1 cellular context compared by ENCODE assay signal in the genomic region with DNA sequence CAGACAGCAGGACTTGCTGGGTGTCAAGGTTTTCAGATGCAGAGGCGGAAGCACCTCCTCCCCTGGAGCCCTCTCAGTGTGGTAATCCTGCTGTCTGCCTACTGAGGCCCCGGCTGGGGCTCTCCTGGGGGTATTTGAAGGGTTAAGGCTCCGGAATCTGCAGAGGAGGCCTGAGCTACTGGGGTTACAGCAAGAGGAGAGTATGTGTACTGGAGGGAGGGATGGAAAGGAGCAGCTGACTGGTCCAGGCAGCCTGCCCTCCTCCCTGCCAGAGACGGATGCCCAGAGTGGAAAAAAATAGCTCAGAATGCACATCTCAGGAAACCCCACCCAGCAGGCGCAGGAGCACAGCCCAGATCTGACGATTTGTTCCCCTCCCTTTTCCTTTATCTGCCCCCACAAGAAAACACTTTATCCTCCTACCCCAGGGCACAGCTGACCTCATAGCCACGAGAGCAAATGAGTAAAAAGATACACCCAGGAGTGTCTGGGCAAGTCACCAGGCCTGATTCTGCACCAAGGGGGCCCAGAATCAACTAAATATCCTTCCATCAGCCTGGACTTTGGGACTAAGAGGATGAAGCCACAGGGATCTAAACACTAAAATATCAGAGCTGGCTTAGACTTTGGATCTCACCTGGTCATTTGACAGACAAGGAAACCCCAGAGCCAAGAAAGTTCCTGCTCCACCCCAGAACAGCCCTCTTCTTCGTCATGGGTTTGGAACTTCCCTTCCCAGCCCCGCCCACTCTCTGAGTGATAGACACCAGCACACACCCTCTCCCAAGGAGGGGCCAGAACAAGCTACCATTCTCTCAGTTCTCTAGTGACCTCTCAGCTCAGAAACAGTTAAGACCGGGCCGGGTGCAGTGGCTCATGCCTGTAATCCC.
TF ChIP-seq lines count a peak whose summit lies in the region.

No MANE protein-coding gene starts in this region.

TF ChIP-seq in HepG2, 621 proteins besides CTCF, POLR2A, EP300 and RAD21 (continues in another document):
- TF ChIP-seq, protein P1, sequence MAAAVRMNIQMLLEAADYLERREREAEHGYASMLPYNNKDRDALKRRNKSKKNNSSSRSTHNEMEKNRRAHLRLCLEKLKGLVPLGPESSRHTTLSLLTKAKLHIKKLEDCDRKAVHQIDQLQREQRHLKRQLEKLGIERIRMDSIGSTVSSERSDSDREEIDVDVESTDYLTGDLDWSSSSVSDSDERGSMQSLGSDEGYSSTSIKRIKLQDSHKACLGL (CRISPR knock-in tag; IDR thresholded peaks at IDR 0.05), result no peak
- TF ChIP-seq ZBTB8A (CRISPR knock-in tag; IDR thresholded peaks at IDR 0.05; ENCODE audit: borderline replicate concordance, low read depth) (no peak), NCOR1 (IDR thresholded peaks at IDR 0.05; ENCODE audit: borderline replicate concordance, low read length) (peak; percentile 85), HCFC1 (IDR thresholded peaks at IDR 0.05; ENCODE audit: low read depth, low read length) (no peak), ZSCAN25 (CRISPR knock-in tag; IDR thresholded peaks at IDR 0.05) (no peak), ZNF549 (CRISPR knock-in tag; IDR thresholded peaks at IDR 0.05) (no peak), ZNF775 (CRISPR knock-in tag; IDR thresholded peaks at IDR 0.05; ENCODE audit: borderline replicate concordance) (no peak; the same call in 1 of the 2 replicates), REL (CRISPR knock-in tag; conservative IDR thresholded peaks at IDR 0.05) (no peak), GTF2F1 (IDR thresholded peaks at IDR 0.05; ENCODE audit: low read length) (no peak), ZNF761 (CRISPR knock-in tag; conservative IDR thresholded peaks at IDR 0.05) (peak; percentile 78; the same call in 1 of the 2 replicates), ZNF891 (CRISPR knock-in tag; IDR thresholded peaks at IDR 0.05) (no peak), SAFB2 (CRISPR knock-in tag; IDR thresholded peaks at IDR 0.05; ENCODE audit: borderline replicate concordance, low read depth) (no peak; the same call in 1 of the 2 replicates), TSC22D2 (CRISPR knock-in tag; IDR thresholded peaks at IDR 0.05; ENCODE audit: borderline replicate concordance) (no peak), PRPF4 (IDR thresholded peaks at IDR 0.05; ENCODE audit: low read depth, low read length, poor library complexity, severe bottlenecking) (no peak), GTF3A (CRISPR knock-in tag; conservative IDR thresholded peaks at IDR 0.05) (no peak), MIXL1 (CRISPR knock-in tag; IDR thresholded peaks at IDR 0.05) (no peak), ZNF766 (CRISPR knock-in tag; IDR thresholded peaks at IDR 0.05; ENCODE audit: borderline replicate concordance) (no peak), SIN3A (IDR thresholded peaks at IDR 0.05; ENCODE audit: borderline replicate concordance, low read depth, low read length) (peak; percentile 84), ZNF607 (CRISPR knock-in tag; IDR thresholded peaks at IDR 0.05; ENCODE audit: borderline replicate concordance) (0 out of 2 replicates have a peak, but pooled peaks have one; percentile 11), WIZ (CRISPR knock-in tag; IDR thresholded peaks at IDR 0.05) (no peak), ARNTL (CRISPR knock-in tag; IDR thresholded peaks at IDR 0.05) (0 out of 2 replicates have a peak, but pooled peaks have one; percentile 32), TCF7 (IDR thresholded peaks at IDR 0.05; ENCODE audit: low read depth) (no peak), PAWR (CRISPR knock-in tag; IDR thresholded peaks at IDR 0.05; ENCODE audit: borderline replicate concordance) (no peak), MIER2 (CRISPR knock-in tag; IDR thresholded peaks at IDR 0.05) (no peak), KDM6A (CRISPR knock-in tag; IDR thresholded peaks at IDR 0.05; ENCODE audit: low read depth) (0 out of 2 replicates have a peak, but pooled peaks have one; percentile 19)
- TF ChIP-seq, protein P2, sequence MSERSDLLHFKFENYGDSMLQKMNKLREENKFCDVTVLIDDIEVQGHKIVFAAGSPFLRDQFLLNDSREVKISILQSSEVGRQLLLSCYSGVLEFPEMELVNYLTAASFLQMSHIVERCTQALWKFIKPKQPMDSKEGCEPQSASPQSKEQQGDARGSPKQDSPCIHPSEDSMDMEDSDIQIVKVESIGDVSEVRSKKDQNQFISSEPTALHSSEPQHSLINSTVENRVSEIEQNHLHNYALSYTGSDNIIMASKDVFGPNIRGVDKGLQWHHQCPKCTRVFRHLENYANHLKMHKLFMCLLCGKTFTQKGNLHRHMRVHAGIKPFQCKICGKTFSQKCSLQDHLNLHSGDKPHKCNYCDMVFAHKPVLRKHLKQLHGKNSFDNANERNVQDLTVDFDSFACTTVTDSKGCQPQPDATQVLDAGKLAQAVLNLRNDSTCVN (CRISPR knock-in tag; IDR thresholded peaks at IDR 0.05; ENCODE audit: borderline replicate concordance), result no peak
- TF ChIP-seq, protein P3, sequence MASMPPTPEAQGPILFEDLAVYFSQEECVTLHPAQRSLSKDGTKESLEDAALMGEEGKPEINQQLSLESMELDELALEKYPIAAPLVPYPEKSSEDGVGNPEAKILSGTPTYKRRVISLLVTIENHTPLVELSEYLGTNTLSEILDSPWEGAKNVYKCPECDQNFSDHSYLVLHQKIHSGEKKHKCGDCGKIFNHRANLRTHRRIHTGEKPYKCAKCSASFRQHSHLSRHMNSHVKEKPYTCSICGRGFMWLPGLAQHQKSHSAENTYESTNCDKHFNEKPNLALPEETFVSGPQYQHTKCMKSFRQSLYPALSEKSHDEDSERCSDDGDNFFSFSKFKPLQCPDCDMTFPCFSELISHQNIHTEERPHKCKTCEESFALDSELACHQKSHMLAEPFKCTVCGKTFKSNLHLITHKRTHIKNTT (CRISPR knock-in tag; IDR thresholded peaks at IDR 0.05), result no peak
- TF ChIP-seq, protein P4, sequence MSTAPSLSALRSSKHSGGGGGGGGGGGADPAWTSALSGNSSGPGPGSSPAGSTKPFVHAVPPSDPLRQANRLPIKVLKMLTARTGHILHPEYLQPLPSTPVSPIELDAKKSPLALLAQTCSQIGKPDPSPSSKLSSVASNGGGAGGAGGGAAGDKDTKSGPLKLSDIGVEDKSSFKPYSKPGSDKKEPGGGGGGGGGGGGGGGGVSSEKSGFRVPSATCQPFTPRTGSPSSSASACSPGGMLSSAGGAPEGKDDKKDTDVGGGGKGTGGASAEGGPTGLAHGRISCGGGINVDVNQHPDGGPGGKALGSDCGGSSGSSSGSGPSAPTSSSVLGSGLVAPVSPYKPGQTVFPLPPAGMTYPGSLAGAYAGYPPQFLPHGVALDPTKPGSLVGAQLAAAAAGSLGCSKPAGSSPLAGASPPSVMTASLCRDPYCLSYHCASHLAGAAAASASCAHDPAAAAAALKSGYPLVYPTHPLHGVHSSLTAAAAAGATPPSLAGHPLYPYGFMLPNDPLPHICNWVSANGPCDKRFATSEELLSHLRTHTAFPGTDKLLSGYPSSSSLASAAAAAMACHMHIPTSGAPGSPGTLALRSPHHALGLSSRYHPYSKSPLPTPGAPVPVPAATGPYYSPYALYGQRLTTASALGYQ (CRISPR knock-in tag; IDR thresholded peaks at IDR 0.05), result no peak
- TF ChIP-seq, protein P5, sequence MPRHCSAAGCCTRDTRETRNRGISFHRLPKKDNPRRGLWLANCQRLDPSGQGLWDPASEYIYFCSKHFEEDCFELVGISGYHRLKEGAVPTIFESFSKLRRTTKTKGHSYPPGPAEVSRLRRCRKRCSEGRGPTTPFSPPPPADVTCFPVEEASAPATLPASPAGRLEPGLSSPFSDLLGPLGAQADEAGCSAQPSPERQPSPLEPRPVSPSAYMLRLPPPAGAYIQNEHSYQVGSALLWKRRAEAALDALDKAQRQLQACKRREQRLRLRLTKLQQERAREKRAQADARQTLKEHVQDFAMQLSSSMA (CRISPR knock-in tag; IDR thresholded peaks at IDR 0.05), result no peak
- TF ChIP-seq, protein P6, sequence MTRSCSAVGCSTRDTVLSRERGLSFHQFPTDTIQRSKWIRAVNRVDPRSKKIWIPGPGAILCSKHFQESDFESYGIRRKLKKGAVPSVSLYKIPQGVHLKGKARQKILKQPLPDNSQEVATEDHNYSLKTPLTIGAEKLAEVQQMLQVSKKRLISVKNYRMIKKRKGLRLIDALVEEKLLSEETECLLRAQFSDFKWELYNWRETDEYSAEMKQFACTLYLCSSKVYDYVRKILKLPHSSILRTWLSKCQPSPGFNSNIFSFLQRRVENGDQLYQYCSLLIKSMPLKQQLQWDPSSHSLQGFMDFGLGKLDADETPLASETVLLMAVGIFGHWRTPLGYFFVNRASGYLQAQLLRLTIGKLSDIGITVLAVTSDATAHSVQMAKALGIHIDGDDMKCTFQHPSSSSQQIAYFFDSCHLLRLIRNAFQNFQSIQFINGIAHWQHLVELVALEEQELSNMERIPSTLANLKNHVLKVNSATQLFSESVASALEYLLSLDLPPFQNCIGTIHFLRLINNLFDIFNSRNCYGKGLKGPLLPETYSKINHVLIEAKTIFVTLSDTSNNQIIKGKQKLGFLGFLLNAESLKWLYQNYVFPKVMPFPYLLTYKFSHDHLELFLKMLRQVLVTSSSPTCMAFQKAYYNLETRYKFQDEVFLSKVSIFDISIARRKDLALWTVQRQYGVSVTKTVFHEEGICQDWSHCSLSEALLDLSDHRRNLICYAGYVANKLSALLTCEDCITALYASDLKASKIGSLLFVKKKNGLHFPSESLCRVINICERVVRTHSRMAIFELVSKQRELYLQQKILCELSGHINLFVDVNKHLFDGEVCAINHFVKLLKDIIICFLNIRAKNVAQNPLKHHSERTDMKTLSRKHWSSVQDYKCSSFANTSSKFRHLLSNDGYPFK (CRISPR knock-in tag; IDR thresholded peaks at IDR 0.05; ENCODE audit: borderline replicate concordance), result no peak
- TF ChIP-seq, protein P7, sequence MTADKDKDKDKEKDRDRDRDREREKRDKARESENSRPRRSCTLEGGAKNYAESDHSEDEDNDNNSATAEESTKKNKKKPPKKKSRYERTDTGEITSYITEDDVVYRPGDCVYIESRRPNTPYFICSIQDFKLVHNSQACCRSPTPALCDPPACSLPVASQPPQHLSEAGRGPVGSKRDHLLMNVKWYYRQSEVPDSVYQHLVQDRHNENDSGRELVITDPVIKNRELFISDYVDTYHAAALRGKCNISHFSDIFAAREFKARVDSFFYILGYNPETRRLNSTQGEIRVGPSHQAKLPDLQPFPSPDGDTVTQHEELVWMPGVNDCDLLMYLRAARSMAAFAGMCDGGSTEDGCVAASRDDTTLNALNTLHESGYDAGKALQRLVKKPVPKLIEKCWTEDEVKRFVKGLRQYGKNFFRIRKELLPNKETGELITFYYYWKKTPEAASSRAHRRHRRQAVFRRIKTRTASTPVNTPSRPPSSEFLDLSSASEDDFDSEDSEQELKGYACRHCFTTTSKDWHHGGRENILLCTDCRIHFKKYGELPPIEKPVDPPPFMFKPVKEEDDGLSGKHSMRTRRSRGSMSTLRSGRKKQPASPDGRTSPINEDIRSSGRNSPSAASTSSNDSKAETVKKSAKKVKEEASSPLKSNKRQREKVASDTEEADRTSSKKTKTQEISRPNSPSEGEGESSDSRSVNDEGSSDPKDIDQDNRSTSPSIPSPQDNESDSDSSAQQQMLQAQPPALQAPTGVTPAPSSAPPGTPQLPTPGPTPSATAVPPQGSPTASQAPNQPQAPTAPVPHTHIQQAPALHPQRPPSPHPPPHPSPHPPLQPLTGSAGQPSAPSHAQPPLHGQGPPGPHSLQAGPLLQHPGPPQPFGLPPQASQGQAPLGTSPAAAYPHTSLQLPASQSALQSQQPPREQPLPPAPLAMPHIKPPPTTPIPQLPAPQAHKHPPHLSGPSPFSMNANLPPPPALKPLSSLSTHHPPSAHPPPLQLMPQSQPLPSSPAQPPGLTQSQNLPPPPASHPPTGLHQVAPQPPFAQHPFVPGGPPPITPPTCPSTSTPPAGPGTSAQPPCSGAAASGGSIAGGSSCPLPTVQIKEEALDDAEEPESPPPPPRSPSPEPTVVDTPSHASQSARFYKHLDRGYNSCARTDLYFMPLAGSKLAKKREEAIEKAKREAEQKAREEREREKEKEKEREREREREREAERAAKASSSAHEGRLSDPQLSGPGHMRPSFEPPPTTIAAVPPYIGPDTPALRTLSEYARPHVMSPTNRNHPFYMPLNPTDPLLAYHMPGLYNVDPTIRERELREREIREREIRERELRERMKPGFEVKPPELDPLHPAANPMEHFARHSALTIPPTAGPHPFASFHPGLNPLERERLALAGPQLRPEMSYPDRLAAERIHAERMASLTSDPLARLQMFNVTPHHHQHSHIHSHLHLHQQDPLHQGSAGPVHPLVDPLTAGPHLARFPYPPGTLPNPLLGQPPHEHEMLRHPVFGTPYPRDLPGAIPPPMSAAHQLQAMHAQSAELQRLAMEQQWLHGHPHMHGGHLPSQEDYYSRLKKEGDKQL (CRISPR knock-in tag; IDR thresholded peaks at IDR 0.05; ENCODE audit: low read depth), result no peak
- TF ChIP-seq, protein P8, sequence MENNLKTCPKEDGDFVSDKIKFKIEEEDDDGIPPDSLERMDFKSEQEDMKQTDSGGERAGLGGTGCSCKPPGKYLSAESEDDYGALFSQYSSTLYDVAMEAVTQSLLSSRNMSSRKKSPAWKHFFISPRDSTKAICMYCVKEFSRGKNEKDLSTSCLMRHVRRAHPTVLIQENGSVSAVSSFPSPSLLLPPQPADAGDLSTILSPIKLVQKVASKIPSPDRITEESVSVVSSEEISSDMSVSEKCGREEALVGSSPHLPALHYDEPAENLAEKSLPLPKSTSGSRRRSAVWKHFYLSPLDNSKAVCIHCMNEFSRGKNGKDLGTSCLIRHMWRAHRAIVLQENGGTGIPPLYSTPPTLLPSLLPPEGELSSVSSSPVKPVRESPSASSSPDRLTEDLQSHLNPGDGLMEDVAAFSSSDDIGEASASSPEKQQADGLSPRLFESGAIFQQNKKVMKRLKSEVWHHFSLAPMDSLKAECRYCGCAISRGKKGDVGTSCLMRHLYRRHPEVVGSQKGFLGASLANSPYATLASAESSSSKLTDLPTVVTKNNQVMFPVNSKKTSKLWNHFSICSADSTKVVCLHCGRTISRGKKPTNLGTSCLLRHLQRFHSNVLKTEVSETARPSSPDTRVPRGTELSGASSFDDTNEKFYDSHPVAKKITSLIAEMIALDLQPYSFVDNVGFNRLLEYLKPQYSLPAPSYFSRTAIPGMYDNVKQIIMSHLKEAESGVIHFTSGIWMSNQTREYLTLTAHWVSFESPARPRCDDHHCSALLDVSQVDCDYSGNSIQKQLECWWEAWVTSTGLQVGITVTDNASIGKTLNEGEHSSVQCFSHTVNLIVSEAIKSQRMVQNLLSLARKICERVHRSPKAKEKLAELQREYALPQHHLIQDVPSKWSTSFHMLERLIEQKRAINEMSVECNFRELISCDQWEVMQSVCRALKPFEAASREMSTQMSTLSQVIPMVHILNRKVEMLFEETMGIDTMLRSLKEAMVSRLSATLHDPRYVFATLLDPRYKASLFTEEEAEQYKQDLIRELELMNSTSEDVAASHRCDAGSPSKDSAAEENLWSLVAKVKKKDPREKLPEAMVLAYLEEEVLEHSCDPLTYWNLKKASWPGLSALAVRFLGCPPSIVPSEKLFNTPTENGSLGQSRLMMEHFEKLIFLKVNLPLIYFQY (CRISPR knock-in tag; IDR thresholded peaks at IDR 0.05; ENCODE audit: borderline replicate concordance), result no peak
- TF ChIP-seq, protein P9, sequence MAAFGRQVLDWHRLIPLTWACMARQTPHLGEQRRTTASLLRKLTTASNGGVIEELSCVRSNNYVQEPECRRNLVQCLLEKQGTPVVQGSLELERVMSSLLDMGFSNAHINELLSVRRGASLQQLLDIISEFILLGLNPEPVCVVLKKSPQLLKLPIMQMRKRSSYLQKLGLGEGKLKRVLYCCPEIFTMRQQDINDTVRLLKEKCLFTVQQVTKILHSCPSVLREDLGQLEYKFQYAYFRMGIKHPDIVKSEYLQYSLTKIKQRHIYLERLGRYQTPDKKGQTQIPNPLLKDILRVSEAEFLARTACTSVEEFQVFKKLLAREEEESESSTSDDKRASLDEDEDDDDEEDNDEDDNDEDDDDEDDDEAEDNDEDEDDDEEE (CRISPR knock-in tag; IDR thresholded peaks at IDR 0.05), result no peak
